8 cellular contexts compared by ENCODE assay signal in genomic region chr12:122265931-122266771, GRCh38. TPM values are rescaled to one million over a fixed set of nuclear protein-coding genes. Genes with fewer than 3 reads are reported as not detected.
DNase-seq lines count a peak whose midpoint lies in the region; ATAC-seq and TF ChIP-seq lines count a peak whose summit lies in the region.

Gene VPS33A, minus strand, starts transcription at chr12:122266494. Its CDS starts 86 bp downstream, at chr12:122266408.

- no peak for TF ChIP-seq CTCF in colonic mucosa (IDR thresholded peaks at IDR 0.05)

- H3K4me3 ChIP-seq in BLaER1 (peak within 1 kb of the TSS; percentile 90), colonic mucosa (peak within 1 kb of the TSS; percentile 91)

- peaks cover 2% of the 10 kb centered on the region for H3K27me3 Mint-ChIP-seq in activated CD4-positive, alpha-beta T cell treated with anti-CD3 and anti-CD28 coated beads, Interleukin-2, amount 10 ng/mL, durations not matched to agents 24 days and 14 days

- H3K27me3 ChIP-seq in BLaER1 (no peaks in the 10 kb centered on the region), colonic mucosa (no peaks in the 10 kb centered on the region)

- H3K27ac ChIP-seq in BLaER1 = peak within 1 kb of the TSS; percentile 85
- peak within 1 kb of the TSS; percentile 93 for H3K27ac ChIP-seq in colonic mucosa

- peaks cover 18% of the 10 kb centered on the region for H3K4me1 Mint-ChIP-seq in activated CD4-positive, alpha-beta T cell treated with anti-CD3 and anti-CD28 coated beads, Interleukin-2, amount 10 ng/mL, durations not matched to agents 24 days and 14 days

- H3K4me1 ChIP-seq in BLaER1 (peaks cover 23% of the 10 kb centered on the region), colonic mucosa (peaks cover 8% of the 10 kb centered on the region)

- intact Hi-C loops in activated CD4-positive, alpha-beta T cell treated with anti-CD3 and anti-CD28 coated beads, Interleukin-2, amount 10 ng/mL, durations not matched to agents 24 days and 14 days (cut with micrococcal nuclease) = loop anchor here (1.0 to 5.0 kb wide), 3 partner anchors 40 to 235 kb away; partner anchors contain the start of genes DIABLO and ZCCHC8
- intact Hi-C loops in colonic mucosa (cut with DNase I) = no loop called here

- peaks cover 3% of the 10 kb centered on the region for H3K9me3 Mint-ChIP-seq in activated CD4-positive, alpha-beta T cell treated with anti-CD3 and anti-CD28 coated beads, Interleukin-2, amount 10 ng/mL, durations not matched to agents 24 days and 14 days

- ATAC-seq in GM19328 (IDR thresholded peaks at IDR 0.05; ENCODE audit: unreplicated experiment) (peak; percentile 86), HG03469 (IDR thresholded peaks at IDR 0.05; ENCODE audit: unreplicated experiment) (peak; percentile 75)

- no peaks in the 10 kb centered on the region for H4K20me1 ChIP-seq in BLaER1

- no peaks in the 10 kb centered on the region for H3K9me3 ChIP-seq in BLaER1
- no peaks in the 10 kb centered on the region for H3K9me3 ChIP-seq in colonic mucosa

- peak within 1 kb of the TSS; percentile 95 for H3K4me3 Mint-ChIP-seq in activated CD4-positive, alpha-beta T cell treated with anti-CD3 and anti-CD28 coated beads, Interleukin-2, amount 10 ng/mL, durations not matched to agents 24 days and 14 days

- peak within 1 kb of the TSS; percentile 84 for H3K4me2 ChIP-seq in BLaER1

- DNase-seq in NCI-H526 treated with DMSO at 0.1 percent for 48 hours (lab: John Stamatoyannopoulos, UW) (peak; percentile 89), colonic mucosa (peak; percentile 96), kidney tubule cell (ENCODE audit: low spot score) (peak; percentile 97)
- DNase-seq in activated CD4-positive, alpha-beta T cell treated with anti-CD3 and anti-CD28 coated beads, Interleukin-2, amount 10 ng/mL, durations not matched to agents 24 days and 14 days = peak; percentile 99
- DNase-seq in stimulated activated CD4-positive, alpha-beta T cell treated with anti-CD3 and anti-CD28 coated beads, Interleukin-1b, Interleukin-23, amount 100 ng/mL, for 1 hour (ENCODE audit: low read depth in 2 of 2) = peak; percentile 77 to 82

- H3K9ac ChIP-seq in BLaER1 = peak within 1 kb of the TSS; percentile 87
- H3K9ac ChIP-seq in colonic mucosa (ENCODE audit: low read depth in 2 of 2, low read length in 2 of 2) = peak within 1 kb of the TSS; percentile 76 to 97

- peak within 1 kb of the TSS; percentile 99 for H3K27ac Mint-ChIP-seq in activated CD4-positive, alpha-beta T cell treated with anti-CD3 and anti-CD28 coated beads, Interleukin-2, amount 10 ng/mL, durations not matched to agents 24 days and 14 days

- peaks cover 39% of the 10 kb centered on the region for H3K36me3 ChIP-seq in BLaER1
- no peaks in the 10 kb centered on the region for H3K36me3 ChIP-seq in colonic mucosa

- peaks cover 21% of the 10 kb centered on the region for H3K36me3 Mint-ChIP-seq in activated CD4-positive, alpha-beta T cell treated with anti-CD3 and anti-CD28 coated beads, Interleukin-2, amount 10 ng/mL, durations not matched to agents 24 days and 14 days (ENCODE audit: low read depth)

RNA-seq across cellular contexts. Expression of gene VPS33A, which starts in this region (rescaled TPM):
- 25.9 and 28.4 TPM in 2 replicates for total RNA-seq in activated CD4-positive, alpha-beta T cell treated with anti-CD3 and anti-CD28 coated beads, Interleukin-2, amount 10 ng/mL, durations not matched to agents 24 days and 14 days
- 10 to 100 TPM; 18.6 to 24.0 TPM for total RNA-seq in colonic mucosa

Comparison
In these comparisons a context has a peak if more than half of its experiments do, and no peak if none do; other contexts are left out.
1. Peak in every context shown above with its lines: DNase-seq, ATAC-seq, H3K4me3 ChIP-seq and H3K27ac ChIP-seq.